In genomic region chr16:29825145-29826044, GRCh38 we compare ENCODE assay signal across 8 cellular contexts. TPM values are rescaled to one million over a fixed set of nuclear protein-coding genes. Genes with fewer than 3 reads are reported as not detected.
A peak's percentile ranks its signal among the peaks of the same experiment; 100 is the strongest.
DNase-seq lines count a peak whose midpoint lies in the region; ATAC-seq and TF ChIP-seq lines count a peak whose summit lies in the region.

No MANE protein-coding gene starts in this region.

- peaks cover 8% of the 10 kb centered on the region; the same call in 1 of the 2 replicates for H3K36me3 ChIP-seq in HUES48 (ENCODE audit: control insufficient read depth, insufficient read depth, low read length)
- peaks cover 12% of the 10 kb centered on the region for H3K36me3 ChIP-seq in fibroblast of lung (ENCODE audit: control insufficient read depth, insufficient read depth, low read length)

- H3K4me3 ChIP-seq in AG04450 (ENCODE audit: low read depth, low read length) (peak overlapping the region; percentile 49), HUES48 (ENCODE audit: low read depth, low read length) (no peak overlapping the region), fibroblast of lung (replicated peaks in 1 of 4; ENCODE audit: control extremely low read depth in 1 of 4, insufficient read depth in 1 of 4, low read depth in 3 of 4, low read length in 4 of 4) (peak overlapping the region; percentile 13 to 47 (median 36))

- H3K27ac ChIP-seq in AG04450 (ENCODE audit: low read depth, low read length) (peak overlapping the region; percentile 99), HUES48 (ENCODE audit: low read depth, low read length) (peak overlapping the region; percentile 30), fibroblast of lung (ENCODE audit: insufficient read depth, low read length) (peak overlapping the region; percentile 93)

- no peaks in the 10 kb centered on the region for H3K27me3 Mint-ChIP-seq in osteocyte (ENCODE audit: unreplicated experiment)

- POLR2A ChIA-PET in AG04450 (lab: Yijun Ruan, JAX), result interaction anchor here (0.6 to 2.1 kb wide), 10 partner anchors 9 to 617 kb away, joined by 3 to 7 read pairs (median 3); partner anchors contain the start of genes ALDOA, PAGR1 and PRRT2

- no peaks in the 10 kb centered on the region for H3K9me3 Mint-ChIP-seq in osteocyte (ENCODE audit: unreplicated experiment)

- peaks cover 8% of the 10 kb centered on the region for H3K4me1 ChIP-seq in HUES48 (ENCODE audit: control insufficient read depth, insufficient read depth, low read length)
- peaks cover 31% of the 10 kb centered on the region for H3K4me1 ChIP-seq in fibroblast of lung (ENCODE audit: control insufficient read depth, extremely low read depth, insufficient read depth, low read length)

- TF ChIP-seq CTCF in AG04450 (IDR thresholded peaks at IDR 0.05; ENCODE audit: low read depth, low read length) (no peak), fibroblast of lung (conservative IDR thresholded peaks at IDR 0.05 in 1 of 2, IDR thresholded peaks at IDR 0.05 in 1 of 2; ENCODE audit: low read depth in 1 of 2, low read length in 2 of 2) (no peak), osteocyte (IDR thresholded peaks at IDR 0.05) (no peak)

- peak overlapping the region; percentile 98 for H3K4me2 ChIP-seq in fibroblast of lung (ENCODE audit: extremely low read depth, insufficient read depth, low read length)

- H4K20me1 ChIP-seq in fibroblast of lung (ENCODE audit: control insufficient read depth, extremely low read depth, insufficient read depth, low read length), result no peaks in the 10 kb centered on the region

- H3K9ac ChIP-seq in HUES48 (ENCODE audit: low read depth, low read length) (no peak overlapping the region), fibroblast of lung (ENCODE audit: insufficient read depth, low read length) (peak overlapping the region; percentile 40)

- ATAC-seq in GM21447 (IDR thresholded peaks at IDR 0.05; ENCODE audit: unreplicated experiment) (no peak), GM18867 (IDR thresholded peaks at IDR 0.05; ENCODE audit: unreplicated experiment) (no peak)

- peaks cover 48% of the 10 kb centered on the region for H3K4me1 Mint-ChIP-seq in osteocyte (ENCODE audit: unreplicated experiment)

- no peaks in the 10 kb centered on the region for H3K9me3 ChIP-seq in AG04450 (ENCODE audit: control insufficient read depth, insufficient read depth, low read length)
- no peaks in the 10 kb centered on the region for H3K9me3 ChIP-seq in HUES48 (ENCODE audit: control insufficient read depth, insufficient read depth, low read length)
- no peaks in the 10 kb centered on the region for H3K9me3 ChIP-seq in fibroblast of lung (ENCODE audit: control insufficient read depth, insufficient read depth, low read depth, low read length)

- peaks cover 85% of the 10 kb centered on the region for H3K79me2 ChIP-seq in fibroblast of lung (ENCODE audit: control insufficient read depth, insufficient read depth, low read length)

- H3K4me3 Mint-ChIP-seq in osteocyte (ENCODE audit: unreplicated experiment), result peak overlapping the region; percentile 39

- H3K27me3 ChIP-seq in AG04450 (ENCODE audit: control insufficient read depth, insufficient read depth, low read length) (no peaks in the 10 kb centered on the region), HUES48 (ENCODE audit: control insufficient read depth, insufficient read depth, low read length) (no peaks in the 10 kb centered on the region), fibroblast of lung (ENCODE audit: control insufficient read depth, insufficient read depth, low read length) (no peaks in the 10 kb centered on the region)

- CTCF ChIA-PET in AG04450 (lab: Charles Lee), result interaction anchor here (1.1 to 5.0 kb wide), 3 partner anchors 9 to 23 kb away, joined by 5 to 39 read pairs (median 8); partner anchors contain the start of gene PAGR1

- DNase-seq in AG04450 (ENCODE audit: low read depth, low spot score) (peak; percentile 80), fibroblast of lung (ENCODE audit: low read depth in 2 of 2) (peak; percentile 90 to 91), osteocyte (ENCODE audit: extremely low spot score, unreplicated experiment) (no peak), activated gamma-delta T cell treated with Interleukin-2 at 50 U/mL for 16 hours (no peak)
- peak; percentile 73 for DNase-seq in activated CD8-positive, alpha-beta memory T cell treated with anti-CD3 and anti-CD28 coated beads, Interleukin-2, amount 50 U/mL, for 48 hours

- no peak overlapping the region for H2AFZ ChIP-seq in fibroblast of lung (ENCODE audit: low read length)

- peak overlapping the region; percentile 89 for H3K27ac Mint-ChIP-seq in osteocyte (ENCODE audit: unreplicated experiment)

- H3K36me3 Mint-ChIP-seq in osteocyte (ENCODE audit: unreplicated experiment), result no peaks in the 10 kb centered on the region

RNA-seq across cellular contexts. Expression of gene MVP, which starts 5.1 kb away (rescaled TPM):
- polyA plus RNA-seq in AG04450 (2011; rRNA removed), result 251 and 321 TPM in 2 replicates
- 629 and 988 TPM in 2 replicates for polyA minus RNA-seq in AG04450 (2011; rRNA and poly(A)+ RNA removed)
- total RNA-seq in fibroblast of lung, result 336 and 518 TPM in 2 replicates
- polyA plus RNA-seq in fibroblast of lung, result 208 and 214 TPM in 2 replicates
- polyA plus RNA-seq in fibroblast of lung (2012), result 336 and 399 TPM in 2 replicates
- polyA minus RNA-seq in fibroblast of lung (ENCODE audit: low replicate concordance), result 1,738 and 1,898 TPM in 2 replicates
- total RNA-seq in osteocyte, result 150 and 157 TPM in 2 replicates

RNA-seq across cellular contexts. Expression of gene PAGR1, which starts 9.4 kb away (rescaled TPM):
- polyA plus RNA-seq in AG04450 (2011; rRNA removed) (14.3 and 14.5 TPM in 2 replicates), fibroblast of lung (10.0 and 16.2 TPM in 2 replicates)
- polyA minus RNA-seq in AG04450 (2011; rRNA and poly(A)+ RNA removed), result 2.7 and 4.9 TPM in 2 replicates
- total RNA-seq in fibroblast of lung (10.7 and 12.1 TPM in 2 replicates), osteocyte (26.4 and 29.1 TPM in 2 replicates)
- polyA plus RNA-seq in fibroblast of lung (2012), result 12.3 and 19.5 TPM in 2 replicates
- polyA minus RNA-seq in fibroblast of lung (ENCODE audit: low replicate concordance), result 1.2 and 1.7 TPM in 2 replicates

RNA-seq across cellular contexts. Expression of gene PRRT2, which starts 13.4 kb away (rescaled TPM):
- 5.7 and 6.1 TPM in 2 replicates for polyA plus RNA-seq in AG04450 (2011; rRNA removed)
- polyA minus RNA-seq in AG04450 (2011; rRNA and poly(A)+ RNA removed), result 3.6 and 3.7 TPM in 2 replicates
- 2.1 TPM in 2 replicates for total RNA-seq in fibroblast of lung
- 1.3 and 2.9 TPM in 2 replicates for polyA plus RNA-seq in fibroblast of lung
- polyA plus RNA-seq in fibroblast of lung (2012), result 1.9 and 3.1 TPM in 2 replicates
- 5.5 and 5.9 TPM in 2 replicates for polyA minus RNA-seq in fibroblast of lung (ENCODE audit: low replicate concordance)
- 8.8 and 13.4 TPM in 2 replicates for total RNA-seq in osteocyte

RNA-seq across cellular contexts. Expression of gene MAZ, which starts 19.1 kb away (rescaled TPM):
- 58.4 and 79.6 TPM in 2 replicates for polyA plus RNA-seq in AG04450 (2011; rRNA removed)
- 141 and 195 TPM in 2 replicates for polyA minus RNA-seq in AG04450 (2011; rRNA and poly(A)+ RNA removed)
- 131 and 136 TPM in 2 replicates for total RNA-seq in fibroblast of lung
- polyA plus RNA-seq in fibroblast of lung, result 68.1 and 96.6 TPM in 2 replicates
- 153 and 184 TPM in 2 replicates for polyA plus RNA-seq in fibroblast of lung (2012)
- 269 and 515 TPM in 2 replicates for polyA minus RNA-seq in fibroblast of lung (ENCODE audit: low replicate concordance)
- total RNA-seq in osteocyte, result 304 and 305 TPM in 2 replicates

RNA-seq across cellular contexts. Expression of gene KIF22, which starts 34.8 kb away (rescaled TPM):
- polyA plus RNA-seq in AG04450 (2011; rRNA removed), result 14.1 and 19.9 TPM in 2 replicates
- 32.2 and 33.5 TPM in 2 replicates for polyA minus RNA-seq in AG04450 (2011; rRNA and poly(A)+ RNA removed)
- 4.4 and 17.7 TPM in 2 replicates for total RNA-seq in fibroblast of lung
- 12.3 and 43.3 TPM in 2 replicates for polyA plus RNA-seq in fibroblast of lung
- polyA plus RNA-seq in fibroblast of lung (2012), result 15.3 and 41.2 TPM in 2 replicates
- 24.0 and 72.1 TPM in 2 replicates for polyA minus RNA-seq in fibroblast of lung (ENCODE audit: low replicate concordance)
- 20.0 and 23.0 TPM in 2 replicates for total RNA-seq in osteocyte

Comparison
In these comparisons a context has a peak if more than half of its experiments do, and no peak if none do; other contexts are left out.
1. DNase-seq: peak in AG04450 (single experiment), activated CD8-positive, alpha-beta memory T cell treated with anti-CD3 and anti-CD28 coated beads, Interleukin-2, amount 50 U/mL, for 48 hours (single experiment) and fibroblast of lung (2 of 2); none in osteocyte (single experiment) and activated gamma-delta T cell treated with Interleukin-2 at 50 U/mL for 16 hours (single experiment).
2. H3K27ac ChIP-seq: peak in every context shown above with its lines; median percentile 99 in AG04450; 93 in fibroblast of lung; 30 in HUES48.